In the genomic region with DNA sequence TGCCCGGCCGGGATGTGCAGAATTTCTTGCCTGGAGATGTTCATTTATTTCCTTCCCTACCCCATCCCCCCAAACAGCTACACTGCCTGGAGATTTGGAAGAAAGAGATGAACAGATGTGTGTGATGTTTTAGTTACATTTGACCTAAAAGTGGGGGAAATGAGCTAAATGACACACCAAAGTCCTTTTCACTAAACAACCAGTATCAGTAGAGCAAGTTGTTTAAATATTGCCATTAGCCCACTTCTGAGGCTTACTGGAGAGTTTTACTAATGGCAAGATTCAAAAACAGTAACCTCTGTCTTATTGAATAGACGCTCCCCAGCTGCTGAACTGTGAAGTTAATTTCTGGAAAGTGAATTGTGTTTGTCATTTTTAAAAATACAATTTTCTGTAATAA, we compare ENCODE assay signal across 22 cellular contexts.
DNase-seq lines count a peak whose midpoint lies in the region; ATAC-seq lines count a peak whose summit lies in the region.
"Had no signal": no experiment of that assay in that cellular context is flagged by ENCODE, and none has a peak within 500 bp of the region (broad histone marks: within the 10 kb centered on the region; RNA-seq: fewer than 3 reads in every experiment).

No MANE protein-coding gene starts in this region.

- POLR2A ChIA-PET in CD4-positive, alpha-beta memory T cell (lab: Charles Lee; ENCODE audit: partially characterized antibody) = interaction anchor here (1.3 to 1.8 kb wide), 2 partner anchors 13 to 34 kb away, joined by 4 to 5 read pairs; no protein-coding TSS in a partner anchor

- peaks cover 79% of the 10 kb centered on the region for H3K4me1 ChIP-seq in CD4-positive, alpha-beta memory T cell (ENCODE audit: insufficient read depth, low read length)

- peaks cover 86% of the 10 kb centered on the region for H3K4me1 Mint-ChIP-seq in activated T-cell treated with anti-CD3 and anti-CD28 coated beads, Interleukin-2, amount 50 U/mL, for 72 hours (ENCODE audit: low read depth)
- H3K4me1 Mint-ChIP-seq in activated T-cell treated with anti-CD3 and anti-CD28 coated beads, Interleukin-2, amount 50 U/mL, for 4 hours (ENCODE audit: low read depth) = peaks cover 86% of the 10 kb centered on the region
- H3K4me1 Mint-ChIP-seq in CD4-positive, alpha-beta memory T cell = peaks cover 68 to 93% (median 79%) of the 10 kb centered on the region in 4 donors
- peaks cover 57% of the 10 kb centered on the region for H3K4me1 Mint-ChIP-seq in activated T-helper 17 cell treated with anti-CD3 and anti-CD28 coated beads, Interleukin-2, amount 50 U/mL, for 72 hours
- H3K4me1 Mint-ChIP-seq in stimulated activated effector memory CD8-positive, alpha-beta T cell treated with anti-CD3 and anti-CD28 coated beads, Interleukin-12 subunit alpha, Interleukin-12 subunit beta, amount 100 ng/mL, for 72 hours = peaks cover 64% of the 10 kb centered on the region

- H3K36me3 ChIP-seq in CD4-positive, alpha-beta memory T cell (ENCODE audit: insufficient read depth, low read length) = no peaks in the 10 kb centered on the region
- H3K36me3 ChIP-seq: SJSA1 had no signal

- DNase-seq in activated T-cell treated with anti-CD3 and anti-CD28 coated beads, Interleukin-2, amount 50 U/mL, for 72 hours = no peak
- no peak for DNase-seq in activated T-cell treated with anti-CD3 and anti-CD28 coated beads, Interleukin-2, amount 50 U/mL, for 4 hours
- DNase-seq in CD4-positive, alpha-beta memory T cell = no peak
- DNase-seq in stimulated activated effector memory CD8-positive, alpha-beta T cell treated with anti-CD3 and anti-CD28 coated beads, Interleukin-12 subunit alpha, Interleukin-12 subunit beta, amount 100 ng/mL, for 72 hours (ENCODE audit: low spot score in 2 of 2) = no peak
- DNase-seq in SHP77 treated with DMSO at 0.1 percent for 48 hours (lab: John Stamatoyannopoulos, UW) (no peak), head of caudate nucleus (no peak)
- DNase-seq: AML-193; C1 segment of cervical spinal cord; Calu3; CD8-positive, alpha-beta memory T cell; DMS79 treated with DMSO at 0.1 percent for 48 hours; KG1; MM.1S; NCI-H2029 treated with DMSO at 0.1 percent for 48 hours; NCI-H2227 treated with DMSO at 0.1 percent for 48 hours; NCI-H526 treated with DMSO at 0.1 percent for 48 hours; PC-9 had no signal

- peak overlapping the region; percentile 43 to 59 for H3K4me3 Mint-ChIP-seq in activated T-cell treated with anti-CD3 and anti-CD28 coated beads, Interleukin-2, amount 50 U/mL, for 72 hours
- H3K4me3 Mint-ChIP-seq in activated T-cell treated with anti-CD3 and anti-CD28 coated beads, Interleukin-2, amount 50 U/mL, for 4 hours = no peak overlapping the region
- H3K4me3 Mint-ChIP-seq in CD4-positive, alpha-beta memory T cell = peak overlapping the region in 1 of 8 donors; percentile 31
- peak overlapping the region; percentile 83 for H3K4me3 Mint-ChIP-seq in activated T-helper 17 cell treated with anti-CD3 and anti-CD28 coated beads, Interleukin-2, amount 50 U/mL, for 72 hours
- H3K4me3 Mint-ChIP-seq in stimulated activated effector memory CD8-positive, alpha-beta T cell treated with anti-CD3 and anti-CD28 coated beads, Interleukin-12 subunit alpha, Interleukin-12 subunit beta, amount 100 ng/mL, for 72 hours = peak overlapping the region; percentile 23

- H3K27ac Mint-ChIP-seq in activated T-cell treated with anti-CD3 and anti-CD28 coated beads, Interleukin-2, amount 50 U/mL, for 72 hours = peak overlapping the region; percentile 66
- H3K27ac Mint-ChIP-seq in CD4-positive, alpha-beta memory T cell = peak overlapping the region in 5 of 7 donors; percentile 19 to 49 (median 34)
- H3K27ac Mint-ChIP-seq in activated T-helper 17 cell treated with anti-CD3 and anti-CD28 coated beads, Interleukin-2, amount 50 U/mL, for 72 hours = peak overlapping the region; percentile 80
- H3K27ac Mint-ChIP-seq in stimulated activated effector memory CD8-positive, alpha-beta T cell treated with anti-CD3 and anti-CD28 coated beads, Interleukin-12 subunit alpha, Interleukin-12 subunit beta, amount 100 ng/mL, for 72 hours = peak overlapping the region; percentile 27

- no peaks in the 10 kb centered on the region for H3K9me3 ChIP-seq in CD4-positive, alpha-beta memory T cell (ENCODE audit: control insufficient read depth in 1 of 2, low read length in 2 of 2)
- H3K9me3 ChIP-seq: SJSA1 had no signal

- intact Hi-C loops in CD4-positive, alpha-beta memory T cell (cut with micrococcal nuclease) = no loop called here
- intact Hi-C loops in head of caudate nucleus (cut with DNase I) = no loop called here

- peaks cover 4 to 6% of the 10 kb centered on the region in 2 donors for H3K36me3 Mint-ChIP-seq in activated T-cell treated with anti-CD3 and anti-CD28 coated beads, Interleukin-2, amount 50 U/mL, for 72 hours (ENCODE audit: insufficient read depth in 2 of 2)
- peaks cover 23% of the 10 kb centered on the region for H3K36me3 Mint-ChIP-seq in activated T-cell treated with anti-CD3 and anti-CD28 coated beads, Interleukin-2, amount 50 U/mL, for 4 hours (ENCODE audit: insufficient read depth)
- peaks cover 9 to 28% of the 10 kb centered on the region in 2 donors for H3K36me3 Mint-ChIP-seq in CD4-positive, alpha-beta memory T cell
- H3K36me3 Mint-ChIP-seq in activated T-helper 17 cell treated with anti-CD3 and anti-CD28 coated beads, Interleukin-2, amount 50 U/mL, for 72 hours (ENCODE audit: low read depth) = peaks cover 18% of the 10 kb centered on the region
- H3K36me3 Mint-ChIP-seq in stimulated activated effector memory CD8-positive, alpha-beta T cell treated with anti-CD3 and anti-CD28 coated beads, Interleukin-12 subunit alpha, Interleukin-12 subunit beta, amount 100 ng/mL, for 72 hours = peaks cover 7% of the 10 kb centered on the region

- H3K27me3 ChIP-seq in CD4-positive, alpha-beta memory T cell (ENCODE audit: insufficient read depth, low read length) = no peaks in the 10 kb centered on the region
- H3K27me3 ChIP-seq: SJSA1 had no signal

- no peak for ATAC-seq in activated T-cell treated with anti-CD3 and anti-CD28 coated beads, Interleukin-2, amount 50 U/mL, for 72 hours (replicated peaks in 1 of 2)
- ATAC-seq in activated T-cell treated with anti-CD3 and anti-CD28 coated beads, Interleukin-2, amount 50 U/mL, for 4 hours = no peak
- ATAC-seq in activated T-helper 17 cell treated with anti-CD3 and anti-CD28 coated beads, Interleukin-2, amount 50 U/mL, for 72 hours (replicated peaks) = no peak
- no peak for ATAC-seq in stimulated activated effector memory CD8-positive, alpha-beta T cell treated with anti-CD3 and anti-CD28 coated beads, Interleukin-12 subunit alpha, Interleukin-12 subunit beta, amount 100 ng/mL, for 72 hours
- no peak for ATAC-seq in GM18909 (IDR thresholded peaks at IDR 0.05; ENCODE audit: poor library complexity, unreplicated experiment)
- ATAC-seq: HCT116, Right ventricle myocardium inferior had no signal

- H3K27ac ChIP-seq in CD4-positive, alpha-beta memory T cell (ENCODE audit: low read depth, low read length) = no peak overlapping the region
- H3K27ac ChIP-seq: PC-9, SJSA1 had no signal

- no peaks in the 10 kb centered on the region for H3K27me3 Mint-ChIP-seq in activated T-cell treated with anti-CD3 and anti-CD28 coated beads, Interleukin-2, amount 50 U/mL, for 72 hours (ENCODE audit: low read depth)
- H3K27me3 Mint-ChIP-seq in activated T-cell treated with anti-CD3 and anti-CD28 coated beads, Interleukin-2, amount 50 U/mL, for 4 hours (ENCODE audit: low read depth) = no peaks in the 10 kb centered on the region
- no peaks in the 10 kb centered on the region for H3K27me3 Mint-ChIP-seq in CD4-positive, alpha-beta memory T cell
- no peaks in the 10 kb centered on the region for H3K27me3 Mint-ChIP-seq in activated T-helper 17 cell treated with anti-CD3 and anti-CD28 coated beads, Interleukin-2, amount 50 U/mL, for 72 hours
- H3K27me3 Mint-ChIP-seq: CD8-positive, alpha-beta memory T cell had no signal

- CTCF ChIA-PET in CD4-positive, alpha-beta memory T cell (lab: Charles Lee; ENCODE audit: partially characterized antibody) = no interaction called here

- H3K4me3 ChIP-seq in CD4-positive, alpha-beta memory T cell (ENCODE audit: low read length in 2 of 2) = no peak overlapping the region
- H3K4me3 ChIP-seq: PC-9, SJSA1 had no signal

- H3K9me3 Mint-ChIP-seq in activated T-cell treated with anti-CD3 and anti-CD28 coated beads, Interleukin-2, amount 50 U/mL, for 72 hours = peaks cover 2 to 3% of the 10 kb centered on the region in 2 donors
- H3K9me3 Mint-ChIP-seq in activated T-cell treated with anti-CD3 and anti-CD28 coated beads, Interleukin-2, amount 50 U/mL, for 4 hours = no peaks in the 10 kb centered on the region
- H3K9me3 Mint-ChIP-seq in CD4-positive, alpha-beta memory T cell = no peaks in the 10 kb centered on the region
- H3K9me3 Mint-ChIP-seq in activated T-helper 17 cell treated with anti-CD3 and anti-CD28 coated beads, Interleukin-2, amount 50 U/mL, for 72 hours = peaks cover 5% of the 10 kb centered on the region
- H3K9me3 Mint-ChIP-seq in stimulated activated effector memory CD8-positive, alpha-beta T cell treated with anti-CD3 and anti-CD28 coated beads, Interleukin-12 subunit alpha, Interleukin-12 subunit beta, amount 100 ng/mL, for 72 hours = peaks cover 4% of the 10 kb centered on the region
- H3K9me3 Mint-ChIP-seq: CD8-positive, alpha-beta memory T cell had no signal

Comparison
In these comparisons a context has a peak if more than half of its experiments do, and no peak if none do; other contexts are left out.
1. H3K27ac Mint-ChIP-seq: peak in every context shown above with its lines; median percentile 80 in activated T-helper 17 cell treated with anti-CD3 and anti-CD28 coated beads, Interleukin-2, amount 50 U/mL, for 72 hours; 66 in activated T-cell treated with anti-CD3 and anti-CD28 coated beads, Interleukin-2, amount 50 U/mL, for 72 hours; 34 in CD4-positive, alpha-beta memory T cell; 27 in stimulated activated effector memory CD8-positive, alpha-beta T cell treated with anti-CD3 and anti-CD28 coated beads, Interleukin-12 subunit alpha, Interleukin-12 subunit beta, amount 100 ng/mL, for 72 hours.